ENCODE assay signal across 11 cellular contexts in genomic region chr3:158846803-158847465, GRCh38. TPM values are rescaled to one million over a fixed set of nuclear protein-coding genes. Genes with fewer than 3 reads are reported as not detected.
DNase-seq lines count a peak whose midpoint lies in the region; ATAC-seq, FAIRE-seq and TF ChIP-seq lines count a peak whose summit lies in the region.
"Had no signal": no experiment of that assay in that cellular context is flagged by ENCODE, and none has a peak within 500 bp of the region (broad histone marks: within the 10 kb centered on the region; RNA-seq: fewer than 3 reads in every experiment).

No MANE protein-coding gene starts in this region.

- intact Hi-C loops in GM12878 (cut with micrococcal nuclease; ENCODE audit: unreplicated experiment) (loop anchor here (1.0 to 10.0 kb wide), 3 partner anchors 218 to 958 kb away; partner anchors contain the start of gene IQCJ), Right ventricle myocardium superior (cut with DNase I) (no loop called here), head of caudate nucleus (cut with DNase I) (loop anchor here (5.0 kb wide), 1 partner anchor 410 kb away; no protein-coding TSS in a partner anchor)

- ATAC-seq in GM18861 (IDR thresholded peaks at IDR 0.05; ENCODE audit: unreplicated experiment) (peak; percentile 94), GM21515 (IDR thresholded peaks at IDR 0.05; ENCODE audit: unreplicated experiment) (peak; percentile 89), HG03103 (IDR thresholded peaks at IDR 0.05; ENCODE audit: low read depth, unreplicated experiment) (peak; percentile 74), GM12878 (peak; percentile 93), Right ventricle myocardium superior (ENCODE audit: poor library complexity) (no peak)

- TF ChIP-seq RAD21 in GM12878 (IDR thresholded peaks at IDR 0.05; ENCODE audit: insufficient read depth, low read depth, low read length) = no peak

- H3K4me1 ChIP-seq in GM12878 (ENCODE audit: control insufficient read depth, insufficient read depth, low read length) = peaks cover 9% of the 10 kb centered on the region
- H3K4me1 ChIP-seq: vagina had no signal

- no peaks in the 10 kb centered on the region for H3K79me2 ChIP-seq in GM12878 (ENCODE audit: control insufficient read depth, insufficient read depth, low read length)

- BruUV-seq in GM12878 (replicated peaks; lab: Mats Ljungman, UMichigan) = no TSS peak

- in situ Hi-C loops in GM12878 (cut with MboI) = loop anchor here (5.0 kb wide), 2 partner anchors 410 to 970 kb away; no protein-coding TSS in a partner anchor

- H4K20me1 ChIP-seq in GM12878 (ENCODE audit: control insufficient read depth, insufficient read depth) = no peaks in the 10 kb centered on the region

- RAD21 ChIA-PET in GM12878 (lab: Charles Lee; ENCODE audit: unreplicated experiment) = interaction anchor here (0.8 to 4.0 kb wide), 8 partner anchors 10 to 1365 kb away, joined by 3 to 62 read pairs (median 4); no protein-coding TSS in a partner anchor

- no peaks in the 10 kb centered on the region for H3K27me3 ChIP-seq in GM12878 (replicated peaks in 1 of 2; ENCODE audit: control insufficient read depth in 2 of 2, insufficient read depth in 2 of 2, low read length in 1 of 2)
- H3K27me3 ChIP-seq: vagina had no signal

- TF ChIP-seq CTCF in GM12878 (IDR thresholded peaks at IDR 0.05 in 2 of 3, conservative IDR thresholded peaks at IDR 0.05 in 1 of 3; ENCODE audit: control insufficient read depth in 2 of 3, extremely low read depth in 1 of 3, insufficient read depth in 1 of 3, low read depth in 3 of 3, low read length in 3 of 3) = no peak

- WGBS in GM12878 (ENCODE audit: insufficient coverage, insufficient replicate concordance, low lambda C conversion rate, missing lambda C conversion rate) = 12% methylated on average over 3 of the region's 3 CpGs

- POLR2A ChIA-PET in GM12878 (lab: Charles Lee) (interaction anchor here (0.6 kb wide), 1 partner anchor 689 kb away, joined by 6 read pairs; no protein-coding TSS in a partner anchor), HEK293T (lab: Yijun Ruan, JAX) (no interaction called here)

- no peaks in the 10 kb centered on the region for H3K36me3 ChIP-seq in GM12878 (ENCODE audit: control insufficient read depth in 2 of 2, insufficient read depth in 2 of 2, low read length in 1 of 2)
- H3K36me3 ChIP-seq: vagina had no signal

- no peaks in the 10 kb centered on the region for H3K9me3 ChIP-seq in GM12878 (replicated peaks; ENCODE audit: control insufficient read depth, insufficient read depth, low read length)
- H3K9me3 ChIP-seq: vagina had no signal

- TF ChIP-seq POLR2A in GM12878 (IDR thresholded peaks at IDR 0.05; ENCODE audit: low read depth, low read length) = no peak

- no peak for FAIRE-seq in GM12878 (lab: Jason Lieb, UNC)

- H3K9ac ChIP-seq in GM12878 (ENCODE audit: control insufficient read depth, insufficient read depth, low read length) = peak overlapping the region; percentile 36; the same call in 1 of the 2 replicates

- TF ChIP-seq EP300 in GM12878 (IDR thresholded peaks at IDR 0.05; ENCODE audit: borderline replicate concordance in 1 of 2, control insufficient read depth in 1 of 2, low read depth in 2 of 2, low read length in 2 of 2) = no peak

- no peak overlapping the region for H3K4me3 ChIP-seq in GM12878
- H3K4me3 ChIP-seq: vagina had no signal

- DNase-seq in GM12878 (ENCODE audit: low read depth, low spot score) (peak; percentile 15), HEK293T (ENCODE audit: extremely low spot score) (no peak), Right ventricle myocardium superior (no peak), cortex of kidney (lab: John Stamatoyannopoulos, UW) (no peak), head of caudate nucleus (no peak)
- DNase-seq: activated CD4-positive, CD25-positive, alpha-beta regulatory T cell; NCI-H1048 had no signal

- H3K27ac ChIP-seq in GM12878 (ENCODE audit: control insufficient read depth, insufficient read depth) = peak overlapping the region; percentile 64; the same call in 1 of the 2 replicates
- H3K27ac ChIP-seq: vagina had no signal

- CTCF ChIA-PET in GM12878 (lab: Yijun Ruan, JAX) = interaction anchor here (0.8 to 7.3 kb wide), 23 partner anchors 9 to 957 kb away, joined by 3 to 141 read pairs (median 4); no protein-coding TSS in a partner anchor
- CTCF ChIA-PET in HEK293T (lab: Yijun Ruan, JAX) = interaction anchor here (3.5 kb wide), 1 partner anchor 413 kb away, joined by 19 read pairs; no protein-coding TSS in a partner anchor

- H2AFZ ChIP-seq in GM12878 (ENCODE audit: control insufficient read depth, low read depth, low read length) = peak overlapping the region; percentile 88

- peak overlapping the region; percentile 62 for H3K4me2 ChIP-seq in GM12878 (ENCODE audit: control insufficient read depth, insufficient read depth)

- SMC1A ChIA-PET in GM12878 (lab: Charles Lee; ENCODE audit: uncharacterized antibody, unreplicated experiment) = interaction anchor here (0.6 to 3.0 kb wide), 10 partner anchors 10 to 958 kb away, joined by 3 to 41 read pairs (median 4); no protein-coding TSS in a partner anchor

TF ChIP-seq in GM12878, 131 proteins besides CTCF, POLR2A, EP300 and RAD21 (continues in another document):
- TF ChIP-seq CREM (IDR thresholded peaks at IDR 0.05; ENCODE audit: low read depth) (no peak), E4F1 (IDR thresholded peaks at IDR 0.05; ENCODE audit: borderline replicate concordance, partially characterized antibody) (no peak), JUNB (IDR thresholded peaks at IDR 0.05) (peak; percentile 69), TCF7 (IDR thresholded peaks at IDR 0.05; ENCODE audit: borderline replicate concordance) (peak; percentile 30; the same call in 1 of the 2 replicates), MEF2A (IDR thresholded peaks at IDR 0.05; ENCODE audit: insufficient read depth, low read depth, low read length) (0 out of 2 replicates have a peak, but pooled peaks have one; percentile 16)

TF ChIP-seq in HEK293T, 16 proteins besides CTCF, POLR2A, EP300 and RAD21:
- TF ChIP-seq FOXA1 (IDR thresholded peaks at IDR 0.05) (no peak), ARNT (IDR thresholded peaks at IDR 0.05) (no peak), ELF4 (IDR thresholded peaks at IDR 0.05) (no peak), TARDBP (IDR thresholded peaks at IDR 0.05) (no peak), SP1 (IDR thresholded peaks at IDR 0.05) (no peak), FOXK2 (IDR thresholded peaks at IDR 0.05) (no peak), ZNF384 (IDR thresholded peaks at IDR 0.05) (no peak), BHLHE40 (IDR thresholded peaks at IDR 0.05; ENCODE audit: borderline replicate concordance) (no peak), L3MBTL2 (conservative IDR thresholded peaks at IDR 0.05) (no peak)

RNA-seq across cellular contexts. Expression of gene MFSD1, which starts 45.1 kb away (rescaled TPM):
- total RNA-seq in GM12878 (2013; cell fraction: nucleolus; rRNA removed) = 65.5 and 77.7 TPM in 2 replicates
- total RNA-seq in GM12878 (2014; rRNA removed) (36.1 and 43.8 TPM in 2 replicates), GM12878 (2014; rRNA removed; fragmentation: Illumina TruSeq; extraction: Trizol) (24.3 and 25.1 TPM in 2 replicates), GM12878 (2021) (21.1 and 25.3 TPM in 2 replicates), Right ventricle myocardium superior (27.3 TPM)
- 10.8 TPM for polyA plus RNA-seq in GM12878 (2011; ENCODE audit: low read depth)
- polyA plus RNA-seq in GM12878 (2011; rRNA removed) (32.0 and 37.2 TPM in 2 replicates), GM12878 (2014; fragmentation: Illumina TruSeq; extraction: Trizol) (22.5 and 27.3 TPM in 2 replicates), GM12878 (2014; fragmentation: Nextera tagmentation; extraction: Ambion mirVana) (10 to 100 TPM in 1 of 2 experiments, 1 to 10 TPM in 1; 7.3 to 14.6 TPM), GM12878 (2014; rRNA removed) (26.5 and 33.3 TPM in 2 replicates), GM12878 (2016; fragmentation: Nextera tagmentation; extraction: Ambion mirVana) (10 to 100 TPM; 40.8 to 41.7 TPM)
- polyA plus RNA-seq in GM12878 (2011; cell fraction: cytosol; rRNA removed) = 19.2 and 19.3 TPM in 2 replicates
- 18.5 and 29.9 TPM in 2 replicates for polyA plus RNA-seq in GM12878 (2011; cell fraction: nucleus; rRNA removed)
- polyA plus RNA-seq in GM12878 (2012) = 13.7 and 16.1 TPM in 2 replicates
- polyA minus RNA-seq in GM12878 (2011; rRNA and poly(A)+ RNA removed) = 26.7 and 30.3 TPM in 2 replicates
- polyA minus RNA-seq in GM12878 (2011; cell fraction: cytosol; rRNA and poly(A)+ RNA removed) = 9.0 and 10.3 TPM in 2 replicates
- polyA minus RNA-seq in GM12878 (2011; cell fraction: nucleus; rRNA and poly(A)+ RNA removed) = 13.9 and 25.4 TPM in 2 replicates
